ENCODE assay signal across 14 cellular contexts in genomic region chr12:121829250-121829918, GRCh38. TPM values are rescaled to one million over a fixed set of nuclear protein-coding genes. Genes with fewer than 3 reads are reported as not detected.
DNase-seq lines count a peak whose midpoint lies in the region; ATAC-seq lines count a peak whose summit lies in the region.
"Had no signal": no experiment of that assay in that cellular context is flagged by ENCODE, and none has a peak within 500 bp of the region (broad histone marks: within the 10 kb centered on the region; RNA-seq: fewer than 3 reads in every experiment).

No MANE protein-coding gene starts in this region.

- H3K4me3 Mint-ChIP-seq in stimulated activated naive CD8-positive, alpha-beta T cell treated with anti-CD3 and anti-CD28 coated beads, Interleukin-15, Interleukin-2, amounts not matched to agents 100 ng/mL and 50 ng/mL, for 24 hours, result no peak overlapping the region
- no peak overlapping the region for H3K4me3 Mint-ChIP-seq in stimulated activated naive CD8-positive, alpha-beta T cell treated with anti-CD3 and anti-CD28 coated beads, Interleukin-15, amount 100 ng/mL, for 72 hours
- no peak overlapping the region for H3K4me3 Mint-ChIP-seq in activated naive CD8-positive, alpha-beta T cell treated with anti-CD3 and anti-CD28 coated beads for 36 hours
- H3K4me3 Mint-ChIP-seq: T-helper 1 cell treated with Interleukin-12 subunit alpha and Interleukin-12 subunit beta and Interleukin-4 antibody, amounts not matched to agents 30 μg/mL and 1 μg/mL, for 36 hours had no signal

- H3K4me1 Mint-ChIP-seq in stimulated activated naive CD8-positive, alpha-beta T cell treated with anti-CD3 and anti-CD28 coated beads, Interleukin-15, Interleukin-2, amounts not matched to agents 100 ng/mL and 50 ng/mL, for 24 hours (ENCODE audit: low read depth), result peaks cover 14% of the 10 kb centered on the region
- peaks cover 6% of the 10 kb centered on the region for H3K4me1 Mint-ChIP-seq in stimulated activated naive CD8-positive, alpha-beta T cell treated with anti-CD3 and anti-CD28 coated beads, Interleukin-15, amount 100 ng/mL, for 72 hours
- H3K4me1 Mint-ChIP-seq in activated naive CD8-positive, alpha-beta T cell treated with anti-CD3 and anti-CD28 coated beads for 36 hours, result no peaks in the 10 kb centered on the region

- H3K27me3 Mint-ChIP-seq in stimulated activated naive CD8-positive, alpha-beta T cell treated with anti-CD3 and anti-CD28 coated beads, Interleukin-15, Interleukin-2, amounts not matched to agents 100 ng/mL and 50 ng/mL, for 24 hours, result no peaks in the 10 kb centered on the region
- no peaks in the 10 kb centered on the region for H3K27me3 Mint-ChIP-seq in stimulated activated naive CD8-positive, alpha-beta T cell treated with anti-CD3 and anti-CD28 coated beads, Interleukin-15, amount 100 ng/mL, for 72 hours
- no peaks in the 10 kb centered on the region for H3K27me3 Mint-ChIP-seq in activated naive CD8-positive, alpha-beta T cell treated with anti-CD3 and anti-CD28 coated beads for 36 hours

- ATAC-seq in stimulated activated naive CD8-positive, alpha-beta T cell treated with anti-CD3 and anti-CD28 coated beads, Interleukin-15, amount 100 ng/mL, for 72 hours, result no peak
- no peak for ATAC-seq in GM21423 (IDR thresholded peaks at IDR 0.05; ENCODE audit: unreplicated experiment)

- peaks cover 54% of the 10 kb centered on the region for H3K36me3 Mint-ChIP-seq in stimulated activated naive CD8-positive, alpha-beta T cell treated with anti-CD3 and anti-CD28 coated beads, Interleukin-15, Interleukin-2, amounts not matched to agents 100 ng/mL and 50 ng/mL, for 24 hours (ENCODE audit: low read depth)
- peaks cover 8% of the 10 kb centered on the region for H3K36me3 Mint-ChIP-seq in activated naive CD8-positive, alpha-beta T cell treated with anti-CD3 and anti-CD28 coated beads for 36 hours

- in situ Hi-C loops in G401 (cut with HindIII; ENCODE audit: low sequenced_read_pairs), result no loop called here

- no peak for DNase-seq in stimulated activated naive CD8-positive, alpha-beta T cell treated with anti-CD3 and anti-CD28 coated beads, Interleukin-15, amount 100 ng/mL, for 72 hours
- DNase-seq in activated naive CD8-positive, alpha-beta T cell treated with anti-CD3 and anti-CD28 coated beads for 36 hours, result no peak
- no peak for DNase-seq in G401 (ENCODE audit: low spot score)
- DNase-seq in activated CD4-positive, alpha-beta T cell treated with anti-CD3 and anti-CD28 coated beads for 1 hour, result no peak
- DNase-seq: activated T-cell treated with anti-CD3 and anti-CD28 coated beads for 4 hours; heart right ventricle; KG1; NCI-H146; NCI-H510A treated with DMSO at 0.1 percent for 48 hours; RPMI8226; stimulated activated CD8-positive, alpha-beta memory T cell treated with anti-CD3 and anti-CD28 coated beads, Interleukin-4, amount 100 ng/mL, for 48 hours had no signal

- H3K9me3 Mint-ChIP-seq in stimulated activated naive CD8-positive, alpha-beta T cell treated with anti-CD3 and anti-CD28 coated beads, Interleukin-15, Interleukin-2, amounts not matched to agents 100 ng/mL and 50 ng/mL, for 24 hours, result no peaks in the 10 kb centered on the region
- no peaks in the 10 kb centered on the region for H3K9me3 Mint-ChIP-seq in stimulated activated naive CD8-positive, alpha-beta T cell treated with anti-CD3 and anti-CD28 coated beads, Interleukin-15, amount 100 ng/mL, for 72 hours
- no peaks in the 10 kb centered on the region for H3K9me3 Mint-ChIP-seq in activated naive CD8-positive, alpha-beta T cell treated with anti-CD3 and anti-CD28 coated beads for 36 hours
- H3K9me3 Mint-ChIP-seq: T-helper 1 cell treated with Interleukin-12 subunit alpha and Interleukin-12 subunit beta and Interleukin-4 antibody, amounts not matched to agents 30 μg/mL and 1 μg/mL, for 36 hours had no signal

- H3K27ac Mint-ChIP-seq in stimulated activated naive CD8-positive, alpha-beta T cell treated with anti-CD3 and anti-CD28 coated beads, Interleukin-15, Interleukin-2, amounts not matched to agents 100 ng/mL and 50 ng/mL, for 24 hours, result peak overlapping the region; percentile 67
- peak overlapping the region in 1 of 2 donors; percentile 91 for H3K27ac Mint-ChIP-seq in stimulated activated naive CD8-positive, alpha-beta T cell treated with anti-CD3 and anti-CD28 coated beads, Interleukin-15, amount 100 ng/mL, for 72 hours
- peak overlapping the region; percentile 43 for H3K27ac Mint-ChIP-seq in activated naive CD8-positive, alpha-beta T cell treated with anti-CD3 and anti-CD28 coated beads for 36 hours
- H3K27ac Mint-ChIP-seq: T-helper 1 cell treated with Interleukin-12 subunit alpha and Interleukin-12 subunit beta and Interleukin-4 antibody, amounts not matched to agents 30 μg/mL and 1 μg/mL, for 36 hours had no signal

RNA-seq across cellular contexts. Expression of gene SETD1B, which starts 25.6 kb away (rescaled TPM):
- 10 to 100 TPM; 15.0 to 15.6 TPM for total RNA-seq in activated naive CD8-positive, alpha-beta T cell treated with anti-CD3 and anti-CD28 coated beads for 36 hours
- 0.62 and 2.8 TPM in 2 replicates for total RNA-seq in G401 (2014; rRNA removed; shearing (Covaris generic))

RNA-seq across cellular contexts. Expression of gene HPD, which starts 29.3 kb away (rescaled TPM):
- total RNA-seq in activated naive CD8-positive, alpha-beta T cell treated with anti-CD3 and anti-CD28 coated beads for 36 hours, result not detected
- total RNA-seq in G401 (2014; rRNA removed; shearing (Covaris generic)), result 16.2 and 20.0 TPM in 2 replicates

RNA-seq across cellular contexts. Expression of gene RHOF, which starts 35.9 kb away (rescaled TPM):
- total RNA-seq in activated naive CD8-positive, alpha-beta T cell treated with anti-CD3 and anti-CD28 coated beads for 36 hours, result 10 to 100 TPM; 78.6 to 85.5 TPM
- total RNA-seq in G401 (2014; rRNA removed; shearing (Covaris generic)), result 35.3 and 46.6 TPM in 2 replicates

RNA-seq across cellular contexts. Expression of gene PSMD9, which starts 59.2 kb away (rescaled TPM):
- 10 to 100 TPM; 64.3 to 68.5 TPM for total RNA-seq in activated naive CD8-positive, alpha-beta T cell treated with anti-CD3 and anti-CD28 coated beads for 36 hours
- 65.2 and 96.5 TPM in 2 replicates for total RNA-seq in G401 (2014; rRNA removed; shearing (Covaris generic))

Comparison
In these comparisons a context has a peak if more than half of its experiments do, and no peak if none do; other contexts are left out.
1. RNA of gene HPD, which starts 29.3 kb away (total RNA-seq): 16.2 to 20.0 TPM in G401; not detected in activated naive CD8-positive, alpha-beta T cell treated with anti-CD3 and anti-CD28 coated beads for 36 hours; every median in the first group is over 10 times any median in the second.